8 cellular contexts compared by ENCODE assay signal in genomic region chr3:87260270-87260669, GRCh38. TPM values are rescaled to one million over a fixed set of nuclear protein-coding genes. Genes with fewer than 3 reads are reported as not detected.
DNase-seq lines count a peak whose midpoint lies in the region; ATAC-seq and TF ChIP-seq lines count a peak whose summit lies in the region.

No MANE protein-coding gene starts in this region.

- H3K4me3 ChIP-seq in colonic mucosa = no peak overlapping the region

- TF ChIP-seq CTCF in colonic mucosa (IDR thresholded peaks at IDR 0.05) = peak; percentile 43

- ATAC-seq in GM18909 (IDR thresholded peaks at IDR 0.05; ENCODE audit: poor library complexity, unreplicated experiment) (peak; percentile 80), HG03565 (IDR thresholded peaks at IDR 0.05; ENCODE audit: unreplicated experiment) (peak; percentile 64)

- no peak overlapping the region for H3K27ac ChIP-seq in colonic mucosa

- no peaks in the 10 kb centered on the region for H3K27me3 ChIP-seq in colonic mucosa

- no peaks in the 10 kb centered on the region for H3K4me1 ChIP-seq in colonic mucosa

- DNase-seq in NCI-H2107 treated with DMSO at 0.1 percent for 48 hours (lab: John Stamatoyannopoulos, UW; ENCODE audit: unreplicated experiment) (peak; percentile 55), NCI-H2107 (lab: John Stamatoyannopoulos, UW) (no peak), SW 1271 (lab: John Stamatoyannopoulos, UW) (peak; percentile 0 to 31), colonic mucosa (peak; percentile 45), middle frontal gyrus (ENCODE audit: extremely low spot score, low spot score) (peak; percentile 31), 8988T (no peak)

- no peaks in the 10 kb centered on the region for H3K36me3 ChIP-seq in colonic mucosa

- no peak overlapping the region for H3K9ac ChIP-seq in colonic mucosa (ENCODE audit: low read depth in 2 of 2, low read length in 2 of 2)

- H3K9me3 ChIP-seq in colonic mucosa = no peaks in the 10 kb centered on the region

- intact Hi-C loops in colonic mucosa (cut with DNase I) = no loop called here

RNA-seq across cellular contexts. Expression of gene POU1F1, which starts 16.1 kb away (rescaled TPM):
- total RNA-seq in colonic mucosa = not detected

RNA-seq across cellular contexts. Expression of gene CHMP2B, which starts 33.2 kb away (rescaled TPM):
- 100 to 1,000 TPM in 1 of 2 donors, 10 to 100 TPM in 1; 80.2 to 103 TPM for total RNA-seq in colonic mucosa

Comparison
In these comparisons a context has a peak if more than half of its experiments do, and no peak if none do; other contexts are left out.
1. DNase-seq: peak in NCI-H2107 treated with DMSO at 0.1 percent for 48 hours (single experiment), SW 1271 (2 of 2), colonic mucosa (single experiment) and middle frontal gyrus (single experiment); none in NCI-H2107 (single experiment) and 8988T (single experiment).